ENCODE assay signal across 13 cellular contexts in genomic region chr13:74056829-74057564, GRCh38.
DNase-seq lines count a peak whose midpoint lies in the region; ATAC-seq and TF ChIP-seq lines count a peak whose summit lies in the region.
"Had no signal": no experiment of that assay in that cellular context is flagged by ENCODE, and none has a peak within 500 bp of the region (broad histone marks: within the 10 kb centered on the region; RNA-seq: fewer than 3 reads in every experiment).

No MANE protein-coding gene starts in this region.

- POLR2A ChIA-PET in CD8-positive, alpha-beta T cell (lab: Charles Lee): interaction anchor here (0.5 to 1.5 kb wide), 4 partner anchors 10 to 302 kb away, joined by 3 to 5 read pairs (median 3); no protein-coding TSS in a partner anchor

- no peaks in the 10 kb centered on the region for H3K27me3 Mint-ChIP-seq in CD8-positive, alpha-beta T cell (ENCODE audit: low read depth)
- no peaks in the 10 kb centered on the region for H3K27me3 Mint-ChIP-seq in endodermal cell (ENCODE audit: insufficient read depth)
- no peaks in the 10 kb centered on the region for H3K27me3 Mint-ChIP-seq in natural killer cell (ENCODE audit: low read depth in 2 of 2)
- H3K27me3 Mint-ChIP-seq: activated naive CD4-positive, alpha-beta T cell treated with anti-CD3 and anti-CD28 coated beads, Interleukin-2, amount 10 ng/mL, durations not matched to agents 7 days and 5 days had no signal

- peak overlapping the region; percentile 47 for H3K27ac Mint-ChIP-seq in CD8-positive, alpha-beta T cell
- H3K27ac Mint-ChIP-seq in endodermal cell (peak overlapping the region; percentile 15), natural killer cell (peak overlapping the region; percentile 26 to 83)
- H3K27ac Mint-ChIP-seq: activated naive CD4-positive, alpha-beta T cell treated with anti-CD3 and anti-CD28 coated beads, Interleukin-2, amount 10 ng/mL, durations not matched to agents 7 days and 5 days had no signal

- no peak for DNase-seq in CD8-positive, alpha-beta T cell
- DNase-seq in NCI-H2107 treated with DMSO at 0.1 percent for 48 hours (lab: John Stamatoyannopoulos, UW; ENCODE audit: unreplicated experiment) (peak; percentile 53), endodermal cell (no peak), natural killer cell (no peak), DMS53 (lab: John Stamatoyannopoulos, UW) (no peak), WERI-Rb-1 (no peak)
- no peak for DNase-seq in central memory CD4-positive, alpha-beta T cell
- DNase-seq: activated naive CD4-positive, alpha-beta T cell treated with anti-CD3 and anti-CD28 coated beads, Interleukin-2, amount 10 ng/mL, durations not matched to agents 7 days and 5 days; COR-L47; midbrain; NCI-H2029 had no signal

- no peaks in the 10 kb centered on the region for H3K9me3 ChIP-seq in CD8-positive, alpha-beta T cell (ENCODE audit: low read length)
- no peaks in the 10 kb centered on the region for H3K9me3 ChIP-seq in endodermal cell (ENCODE audit: control insufficient read depth, low read length)
- no peaks in the 10 kb centered on the region for H3K9me3 ChIP-seq in WERI-Rb-1 (ENCODE audit: severe bottlenecking)
- H3K9me3 ChIP-seq: tibial nerve had no signal

- H3K4me1 ChIP-seq in CD8-positive, alpha-beta T cell (ENCODE audit: insufficient read depth, low read length): peaks cover 50% of the 10 kb centered on the region
- no peaks in the 10 kb centered on the region for H3K4me1 ChIP-seq in endodermal cell (ENCODE audit: control insufficient read depth, insufficient read depth, low read length)

- no peak for TF ChIP-seq CTCF in CD8-positive, alpha-beta T cell (IDR thresholded peaks at IDR 0.05)
- TF ChIP-seq CTCF in endodermal cell (conservative IDR thresholded peaks at IDR 0.05) (no peak), natural killer cell (IDR thresholded peaks at IDR 0.05) (no peak), WERI-Rb-1 (IDR thresholded peaks at IDR 0.05; ENCODE audit: low read depth, low read length) (no peak)

- H3K36me3 Mint-ChIP-seq in CD8-positive, alpha-beta T cell: peaks cover 26% of the 10 kb centered on the region
- peaks cover 9% of the 10 kb centered on the region for H3K36me3 Mint-ChIP-seq in endodermal cell (ENCODE audit: low read depth)
- no peaks in the 10 kb centered on the region for H3K36me3 Mint-ChIP-seq in natural killer cell

- H3K27ac ChIP-seq in CD8-positive, alpha-beta T cell (ENCODE audit: low read depth, low read length): no peak overlapping the region
- H3K27ac ChIP-seq in endodermal cell (ENCODE audit: low read depth, low read length) (peak overlapping the region; percentile 36), WERI-Rb-1 (no peak overlapping the region)

- H3K36me3 ChIP-seq in CD8-positive, alpha-beta T cell (ENCODE audit: insufficient read depth, low read length): no peaks in the 10 kb centered on the region
- H3K36me3 ChIP-seq in endodermal cell (ENCODE audit: control insufficient read depth, insufficient read depth, low read length): no peaks in the 10 kb centered on the region
- H3K36me3 ChIP-seq in WERI-Rb-1: no peaks in the 10 kb centered on the region
- H3K36me3 ChIP-seq: tibial nerve had no signal

- ATAC-seq in CD8-positive, alpha-beta T cell: no peak
- ATAC-seq in natural killer cell (no peak), HG02981 (IDR thresholded peaks at IDR 0.05; ENCODE audit: unreplicated experiment) (no peak)

- H3K27me3 ChIP-seq in CD8-positive, alpha-beta T cell (ENCODE audit: insufficient read depth, low read length): no peaks in the 10 kb centered on the region
- H3K27me3 ChIP-seq in endodermal cell (ENCODE audit: control insufficient read depth, insufficient read depth, low read length, poor library complexity, severe bottlenecking): no peaks in the 10 kb centered on the region
- H3K27me3 ChIP-seq in WERI-Rb-1 (ENCODE audit: insufficient read depth, low read depth, severe bottlenecking): no peaks in the 10 kb centered on the region
- H3K27me3 ChIP-seq: tibial nerve had no signal

- 80 to 81% methylated on average over 2 to 5 of the region's 5 CpGs for WGBS in endodermal cell (ENCODE audit: insufficient coverage in 1 of 2, insufficient read length in 1 of 2), 2 experiments

- H3K9me3 Mint-ChIP-seq in CD8-positive, alpha-beta T cell: no peaks in the 10 kb centered on the region
- H3K9me3 Mint-ChIP-seq in endodermal cell (no peaks in the 10 kb centered on the region), natural killer cell (peaks cover 0 to 2% of the 10 kb centered on the region in 2 donors)

- peaks cover 86% of the 10 kb centered on the region for H3K4me1 Mint-ChIP-seq in CD8-positive, alpha-beta T cell (ENCODE audit: low read depth)
- no peaks in the 10 kb centered on the region for H3K4me1 Mint-ChIP-seq in endodermal cell
- H3K4me1 Mint-ChIP-seq in natural killer cell: peaks cover 76 to 90% of the 10 kb centered on the region in 2 donors

- H3K4me3 Mint-ChIP-seq in CD8-positive, alpha-beta T cell: no peak overlapping the region
- no peak overlapping the region for H3K4me3 Mint-ChIP-seq in endodermal cell
- peak overlapping the region; percentile 25 for H3K4me3 Mint-ChIP-seq in natural killer cell
- H3K4me3 Mint-ChIP-seq: activated naive CD4-positive, alpha-beta T cell treated with anti-CD3 and anti-CD28 coated beads, Interleukin-2, amount 10 ng/mL, durations not matched to agents 7 days and 5 days had no signal

- CTCF ChIA-PET in CD8-positive, alpha-beta T cell (lab: Charles Lee): interaction anchor here (1.2 to 1.6 kb wide), 2 partner anchors 17 to 230 kb away, joined by 3 read pairs; no protein-coding TSS in a partner anchor

- no peak overlapping the region for H3K9ac ChIP-seq in endodermal cell (ENCODE audit: extremely low read depth, low read length, poor library complexity, severe bottlenecking)

- intact Hi-C loops in CD8-positive, alpha-beta T cell (cut with DNase I, micrococcal nuclease): no loop called here
- intact Hi-C loops in natural killer cell (cut with micrococcal nuclease): no loop called here

- H3K4me3 ChIP-seq in CD8-positive, alpha-beta T cell (ENCODE audit: low read depth, low read length): no peak overlapping the region
- no peak overlapping the region for H3K4me3 ChIP-seq in endodermal cell (ENCODE audit: low read length)
- H3K4me3 ChIP-seq in WERI-Rb-1 (ENCODE audit: low read depth, low read length): no peak overlapping the region
- H3K4me3 ChIP-seq: tibial nerve had no signal
